ENCODE assay signal across 1 cellular context in the genomic region with DNA sequence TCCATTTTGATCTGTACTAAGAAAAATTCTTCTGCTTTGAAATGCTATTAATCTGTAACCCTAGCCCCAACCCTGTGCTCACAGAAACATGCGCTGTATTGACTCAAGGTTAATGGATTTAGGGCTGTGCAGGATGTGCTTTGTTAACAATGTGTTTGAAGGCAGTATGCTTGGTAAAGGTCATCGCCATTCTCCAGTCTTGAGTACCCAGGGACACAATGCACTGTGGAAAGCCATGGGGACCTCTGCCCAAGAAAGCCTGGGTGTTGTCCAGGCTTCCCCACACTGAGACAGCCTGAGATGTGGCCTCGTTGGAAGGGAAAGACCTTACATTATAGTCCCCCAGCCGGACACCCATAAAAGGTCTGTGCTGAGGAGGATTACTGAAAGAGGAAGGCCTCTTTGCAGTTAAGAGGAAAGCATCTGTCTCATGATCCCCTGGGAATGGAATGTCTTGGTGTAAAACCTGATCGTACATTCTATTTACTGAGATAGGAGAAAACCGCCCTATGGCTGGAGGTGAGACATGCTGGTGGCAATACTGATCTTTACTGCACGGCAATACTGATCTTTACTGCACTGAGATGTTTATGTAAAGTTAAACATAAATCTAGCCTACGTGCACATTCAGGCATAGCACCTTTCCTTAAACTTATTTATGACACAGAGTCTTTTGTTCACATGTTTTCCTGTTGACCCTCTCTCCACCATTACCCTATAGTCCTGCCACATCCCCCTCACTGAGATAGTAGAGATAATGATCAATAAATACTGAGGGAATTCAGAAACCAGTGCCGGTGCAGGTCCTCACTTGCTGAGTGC.
TF ChIP-seq lines count a peak whose summit lies in the region.

No MANE protein-coding gene starts in this region.

TF ChIP-seq in HepG2, 621 proteins besides CTCF, POLR2A, EP300 and RAD21 (continues in another document):
- TF ChIP-seq MTF2 (CRISPR knock-in tag; IDR thresholded peaks at IDR 0.05; ENCODE audit: borderline replicate concordance) (no peak), KDM2A (CRISPR knock-in tag; IDR thresholded peaks at IDR 0.05; ENCODE audit: borderline replicate concordance, low read depth) (peak; percentile 18; the same call in 1 of the 2 replicates), FOXP1 (IDR thresholded peaks at IDR 0.05) (no peak), FOXP1 (CRISPR knock-in tag; IDR thresholded peaks at IDR 0.05) (peak; percentile 77), HOXA7 (CRISPR knock-in tag; IDR thresholded peaks at IDR 0.05) (no peak), DNMT1 (CRISPR knock-in tag; IDR thresholded peaks at IDR 0.05) (no peak), ZNF589 (CRISPR knock-in tag; conservative IDR thresholded peaks at IDR 0.05) (0 out of 2 replicates have a peak, but pooled peaks have one; percentile 25), KLF16 (CRISPR knock-in tag; IDR thresholded peaks at IDR 0.05) (peak in 1 of 2 experiments; percentile 42; a peak in 2 of 4 replicates), TAF15 (IDR thresholded peaks at IDR 0.05; ENCODE audit: low read depth, low read length, poor library complexity, severe bottlenecking) (no peak), KLF15 (CRISPR knock-in tag; IDR thresholded peaks at IDR 0.05; ENCODE audit: borderline replicate concordance) (no peak), FOSL2 (CRISPR knock-in tag; IDR thresholded peaks at IDR 0.05) (peak; percentile 41), ATM (IDR thresholded peaks at IDR 0.05; ENCODE audit: borderline replicate concordance) (no peak), KLF13 (CRISPR knock-in tag; IDR thresholded peaks at IDR 0.05) (no peak), ZNF788 (CRISPR knock-in tag; IDR thresholded peaks at IDR 0.05; ENCODE audit: borderline replicate concordance) (0 out of 2 replicates have a peak, but pooled peaks have one; percentile 26), ELF4 (CRISPR knock-in tag; IDR thresholded peaks at IDR 0.05; ENCODE audit: borderline replicate concordance) (peak; percentile 82; the same call in 1 of the 2 replicates), NFATC3 (CRISPR knock-in tag; IDR thresholded peaks at IDR 0.05) (no peak), ZSCAN12 (CRISPR knock-in tag; IDR thresholded peaks at IDR 0.05) (no peak), RBFOX2 (IDR thresholded peaks at IDR 0.05; ENCODE audit: low read depth, low read length) (peak; percentile 84), PCBP2 (optimal IDR thresholded peaks at IDR 0.05; ENCODE audit: low read depth, low read length, poor library complexity, severe bottlenecking) (no peak), HMG20A (CRISPR knock-in tag; IDR thresholded peaks at IDR 0.05; ENCODE audit: borderline replicate concordance) (peak; percentile 63; the same call in 1 of the 2 replicates), ZNF205 (CRISPR knock-in tag; IDR thresholded peaks at IDR 0.05) (peak; percentile 24; the same call in 1 of the 2 replicates), RFX1 (IDR thresholded peaks at IDR 0.05) (no peak), ZC3H4 (CRISPR knock-in tag; IDR thresholded peaks at IDR 0.05; ENCODE audit: borderline replicate concordance) (no peak), NFIB (CRISPR knock-in tag; IDR thresholded peaks at IDR 0.05; ENCODE audit: borderline replicate concordance) (no peak), CC2D1A (CRISPR knock-in tag; IDR thresholded peaks at IDR 0.05) (0 out of 2 replicates have a peak, but pooled peaks have one; percentile 41), ZNF598 (CRISPR knock-in tag; IDR thresholded peaks at IDR 0.05; ENCODE audit: borderline replicate concordance) (peak; percentile 33; the same call in 1 of the 2 replicates), RELA (CRISPR knock-in tag; IDR thresholded peaks at IDR 0.05) (no peak), NCOA1 (CRISPR knock-in tag; IDR thresholded peaks at IDR 0.05) (no peak), ZFX (CRISPR knock-in tag; IDR thresholded peaks at IDR 0.05; ENCODE audit: low read depth) (no peak; the same call in none of the 2 replicates), ZNF713 (CRISPR knock-in tag; IDR thresholded peaks at IDR 0.05) (0 out of 2 replicates have a peak, but pooled peaks have one; percentile 46), GATAD1 (CRISPR knock-in tag; IDR thresholded peaks at IDR 0.05) (0 out of 2 replicates have a peak, but pooled peaks have one; percentile 49), KDM6A (CRISPR knock-in tag; IDR thresholded peaks at IDR 0.05; ENCODE audit: low read depth) (peak; percentile 63; the same call in 1 of the 2 replicates), MIER3 (CRISPR knock-in tag; IDR thresholded peaks at IDR 0.05; ENCODE audit: borderline replicate concordance) (peak; percentile 84), KLF9 (CRISPR knock-in tag; IDR thresholded peaks at IDR 0.05; ENCODE audit: low read depth) (0 out of 2 replicates have a peak, but pooled peaks have one; percentile 27)
- TF ChIP-seq, protein P1, sequence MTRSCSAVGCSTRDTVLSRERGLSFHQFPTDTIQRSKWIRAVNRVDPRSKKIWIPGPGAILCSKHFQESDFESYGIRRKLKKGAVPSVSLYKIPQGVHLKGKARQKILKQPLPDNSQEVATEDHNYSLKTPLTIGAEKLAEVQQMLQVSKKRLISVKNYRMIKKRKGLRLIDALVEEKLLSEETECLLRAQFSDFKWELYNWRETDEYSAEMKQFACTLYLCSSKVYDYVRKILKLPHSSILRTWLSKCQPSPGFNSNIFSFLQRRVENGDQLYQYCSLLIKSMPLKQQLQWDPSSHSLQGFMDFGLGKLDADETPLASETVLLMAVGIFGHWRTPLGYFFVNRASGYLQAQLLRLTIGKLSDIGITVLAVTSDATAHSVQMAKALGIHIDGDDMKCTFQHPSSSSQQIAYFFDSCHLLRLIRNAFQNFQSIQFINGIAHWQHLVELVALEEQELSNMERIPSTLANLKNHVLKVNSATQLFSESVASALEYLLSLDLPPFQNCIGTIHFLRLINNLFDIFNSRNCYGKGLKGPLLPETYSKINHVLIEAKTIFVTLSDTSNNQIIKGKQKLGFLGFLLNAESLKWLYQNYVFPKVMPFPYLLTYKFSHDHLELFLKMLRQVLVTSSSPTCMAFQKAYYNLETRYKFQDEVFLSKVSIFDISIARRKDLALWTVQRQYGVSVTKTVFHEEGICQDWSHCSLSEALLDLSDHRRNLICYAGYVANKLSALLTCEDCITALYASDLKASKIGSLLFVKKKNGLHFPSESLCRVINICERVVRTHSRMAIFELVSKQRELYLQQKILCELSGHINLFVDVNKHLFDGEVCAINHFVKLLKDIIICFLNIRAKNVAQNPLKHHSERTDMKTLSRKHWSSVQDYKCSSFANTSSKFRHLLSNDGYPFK (CRISPR knock-in tag; IDR thresholded peaks at IDR 0.05; ENCODE audit: borderline replicate concordance): no peak
- TF ChIP-seq, protein P2, sequence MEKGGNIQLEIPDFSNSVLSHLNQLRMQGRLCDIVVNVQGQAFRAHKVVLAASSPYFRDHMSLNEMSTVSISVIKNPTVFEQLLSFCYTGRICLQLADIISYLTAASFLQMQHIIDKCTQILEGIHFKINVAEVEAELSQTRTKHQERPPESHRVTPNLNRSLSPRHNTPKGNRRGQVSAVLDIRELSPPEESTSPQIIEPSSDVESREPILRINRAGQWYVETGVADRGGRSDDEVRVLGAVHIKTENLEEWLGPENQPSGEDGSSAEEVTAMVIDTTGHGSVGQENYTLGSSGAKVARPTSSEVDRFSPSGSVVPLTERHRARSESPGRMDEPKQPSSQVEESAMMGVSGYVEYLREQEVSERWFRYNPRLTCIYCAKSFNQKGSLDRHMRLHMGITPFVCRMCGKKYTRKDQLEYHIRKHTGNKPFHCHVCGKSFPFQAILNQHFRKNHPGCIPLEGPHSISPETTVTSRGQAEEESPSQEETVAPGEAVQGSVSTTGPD (CRISPR knock-in tag; IDR thresholded peaks at IDR 0.05): no peak; the same call in 1 of the 2 replicates
- TF ChIP-seq, protein P3, sequence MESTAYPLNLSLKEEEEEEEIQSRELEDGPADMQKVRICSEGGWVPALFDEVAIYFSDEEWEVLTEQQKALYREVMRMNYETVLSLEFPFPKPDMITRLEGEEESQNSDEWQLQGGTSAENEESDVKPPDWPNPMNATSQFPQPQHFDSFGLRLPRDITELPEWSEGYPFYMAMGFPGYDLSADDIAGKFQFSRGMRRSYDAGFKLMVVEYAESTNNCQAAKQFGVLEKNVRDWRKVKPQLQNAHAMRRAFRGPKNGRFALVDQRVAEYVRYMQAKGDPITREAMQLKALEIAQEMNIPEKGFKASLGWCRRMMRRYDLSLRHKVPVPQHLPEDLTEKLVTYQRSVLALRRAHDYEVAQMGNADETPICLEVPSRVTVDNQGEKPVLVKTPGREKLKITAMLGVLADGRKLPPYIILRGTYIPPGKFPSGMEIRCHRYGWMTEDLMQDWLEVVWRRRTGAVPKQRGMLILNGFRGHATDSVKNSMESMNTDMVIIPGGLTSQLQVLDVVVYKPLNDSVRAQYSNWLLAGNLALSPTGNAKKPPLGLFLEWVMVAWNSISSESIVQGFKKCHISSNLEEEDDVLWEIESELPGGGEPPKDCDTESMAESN (CRISPR knock-in tag; conservative IDR thresholded peaks at IDR 0.05): 0 out of 2 replicates have a peak, but pooled peaks have one; percentile 44
- TF ChIP-seq, protein P4, sequence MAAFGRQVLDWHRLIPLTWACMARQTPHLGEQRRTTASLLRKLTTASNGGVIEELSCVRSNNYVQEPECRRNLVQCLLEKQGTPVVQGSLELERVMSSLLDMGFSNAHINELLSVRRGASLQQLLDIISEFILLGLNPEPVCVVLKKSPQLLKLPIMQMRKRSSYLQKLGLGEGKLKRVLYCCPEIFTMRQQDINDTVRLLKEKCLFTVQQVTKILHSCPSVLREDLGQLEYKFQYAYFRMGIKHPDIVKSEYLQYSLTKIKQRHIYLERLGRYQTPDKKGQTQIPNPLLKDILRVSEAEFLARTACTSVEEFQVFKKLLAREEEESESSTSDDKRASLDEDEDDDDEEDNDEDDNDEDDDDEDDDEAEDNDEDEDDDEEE (CRISPR knock-in tag; IDR thresholded peaks at IDR 0.05): no peak
- TF ChIP-seq, protein P5, sequence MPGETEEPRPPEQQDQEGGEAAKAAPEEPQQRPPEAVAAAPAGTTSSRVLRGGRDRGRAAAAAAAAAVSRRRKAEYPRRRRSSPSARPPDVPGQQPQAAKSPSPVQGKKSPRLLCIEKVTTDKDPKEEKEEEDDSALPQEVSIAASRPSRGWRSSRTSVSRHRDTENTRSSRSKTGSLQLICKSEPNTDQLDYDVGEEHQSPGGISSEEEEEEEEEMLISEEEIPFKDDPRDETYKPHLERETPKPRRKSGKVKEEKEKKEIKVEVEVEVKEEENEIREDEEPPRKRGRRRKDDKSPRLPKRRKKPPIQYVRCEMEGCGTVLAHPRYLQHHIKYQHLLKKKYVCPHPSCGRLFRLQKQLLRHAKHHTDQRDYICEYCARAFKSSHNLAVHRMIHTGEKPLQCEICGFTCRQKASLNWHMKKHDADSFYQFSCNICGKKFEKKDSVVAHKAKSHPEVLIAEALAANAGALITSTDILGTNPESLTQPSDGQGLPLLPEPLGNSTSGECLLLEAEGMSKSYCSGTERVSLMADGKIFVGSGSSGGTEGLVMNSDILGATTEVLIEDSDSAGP (CRISPR knock-in tag; IDR thresholded peaks at IDR 0.05; ENCODE audit: borderline replicate concordance): peak; percentile 57
- TF ChIP-seq, protein P6, sequence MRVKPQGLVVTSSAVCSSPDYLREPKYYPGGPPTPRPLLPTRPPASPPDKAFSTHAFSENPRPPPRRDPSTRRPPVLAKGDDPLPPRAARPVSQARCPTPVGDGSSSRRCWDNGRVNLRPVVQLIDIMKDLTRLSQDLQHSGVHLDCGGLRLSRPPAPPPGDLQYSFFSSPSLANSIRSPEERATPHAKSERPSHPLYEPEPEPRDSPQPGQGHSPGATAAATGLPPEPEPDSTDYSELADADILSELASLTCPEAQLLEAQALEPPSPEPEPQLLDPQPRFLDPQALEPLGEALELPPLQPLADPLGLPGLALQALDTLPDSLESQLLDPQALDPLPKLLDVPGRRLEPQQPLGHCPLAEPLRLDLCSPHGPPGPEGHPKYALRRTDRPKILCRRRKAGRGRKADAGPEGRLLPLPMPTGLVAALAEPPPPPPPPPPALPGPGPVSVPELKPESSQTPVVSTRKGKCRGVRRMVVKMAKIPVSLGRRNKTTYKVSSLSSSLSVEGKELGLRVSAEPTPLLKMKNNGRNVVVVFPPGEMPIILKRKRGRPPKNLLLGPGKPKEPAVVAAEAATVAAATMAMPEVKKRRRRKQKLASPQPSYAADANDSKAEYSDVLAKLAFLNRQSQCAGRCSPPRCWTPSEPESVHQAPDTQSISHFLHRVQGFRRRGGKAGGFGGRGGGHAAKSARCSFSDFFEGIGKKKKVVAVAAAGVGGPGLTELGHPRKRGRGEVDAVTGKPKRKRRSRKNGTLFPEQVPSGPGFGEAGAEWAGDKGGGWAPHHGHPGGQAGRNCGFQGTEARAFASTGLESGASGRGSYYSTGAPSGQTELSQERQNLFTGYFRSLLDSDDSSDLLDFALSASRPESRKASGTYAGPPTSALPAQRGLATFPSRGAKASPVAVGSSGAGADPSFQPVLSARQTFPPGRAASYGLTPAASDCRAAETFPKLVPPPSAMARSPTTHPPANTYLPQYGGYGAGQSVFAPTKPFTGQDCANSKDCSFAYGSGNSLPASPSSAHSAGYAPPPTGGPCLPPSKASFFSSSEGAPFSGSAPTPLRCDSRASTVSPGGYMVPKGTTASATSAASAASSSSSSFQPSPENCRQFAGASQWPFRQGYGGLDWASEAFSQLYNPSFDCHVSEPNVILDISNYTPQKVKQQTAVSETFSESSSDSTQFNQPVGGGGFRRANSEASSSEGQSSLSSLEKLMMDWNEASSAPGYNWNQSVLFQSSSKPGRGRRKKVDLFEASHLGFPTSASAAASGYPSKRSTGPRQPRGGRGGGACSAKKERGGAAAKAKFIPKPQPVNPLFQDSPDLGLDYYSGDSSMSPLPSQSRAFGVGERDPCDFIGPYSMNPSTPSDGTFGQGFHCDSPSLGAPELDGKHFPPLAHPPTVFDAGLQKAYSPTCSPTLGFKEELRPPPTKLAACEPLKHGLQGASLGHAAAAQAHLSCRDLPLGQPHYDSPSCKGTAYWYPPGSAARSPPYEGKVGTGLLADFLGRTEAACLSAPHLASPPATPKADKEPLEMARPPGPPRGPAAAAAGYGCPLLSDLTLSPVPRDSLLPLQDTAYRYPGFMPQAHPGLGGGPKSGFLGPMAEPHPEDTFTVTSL (CRISPR knock-in tag; IDR thresholded peaks at IDR 0.05; ENCODE audit: borderline replicate concordance): peak; percentile 73; the same call in 1 of the 2 replicates
- TF ChIP-seq, protein P7, sequence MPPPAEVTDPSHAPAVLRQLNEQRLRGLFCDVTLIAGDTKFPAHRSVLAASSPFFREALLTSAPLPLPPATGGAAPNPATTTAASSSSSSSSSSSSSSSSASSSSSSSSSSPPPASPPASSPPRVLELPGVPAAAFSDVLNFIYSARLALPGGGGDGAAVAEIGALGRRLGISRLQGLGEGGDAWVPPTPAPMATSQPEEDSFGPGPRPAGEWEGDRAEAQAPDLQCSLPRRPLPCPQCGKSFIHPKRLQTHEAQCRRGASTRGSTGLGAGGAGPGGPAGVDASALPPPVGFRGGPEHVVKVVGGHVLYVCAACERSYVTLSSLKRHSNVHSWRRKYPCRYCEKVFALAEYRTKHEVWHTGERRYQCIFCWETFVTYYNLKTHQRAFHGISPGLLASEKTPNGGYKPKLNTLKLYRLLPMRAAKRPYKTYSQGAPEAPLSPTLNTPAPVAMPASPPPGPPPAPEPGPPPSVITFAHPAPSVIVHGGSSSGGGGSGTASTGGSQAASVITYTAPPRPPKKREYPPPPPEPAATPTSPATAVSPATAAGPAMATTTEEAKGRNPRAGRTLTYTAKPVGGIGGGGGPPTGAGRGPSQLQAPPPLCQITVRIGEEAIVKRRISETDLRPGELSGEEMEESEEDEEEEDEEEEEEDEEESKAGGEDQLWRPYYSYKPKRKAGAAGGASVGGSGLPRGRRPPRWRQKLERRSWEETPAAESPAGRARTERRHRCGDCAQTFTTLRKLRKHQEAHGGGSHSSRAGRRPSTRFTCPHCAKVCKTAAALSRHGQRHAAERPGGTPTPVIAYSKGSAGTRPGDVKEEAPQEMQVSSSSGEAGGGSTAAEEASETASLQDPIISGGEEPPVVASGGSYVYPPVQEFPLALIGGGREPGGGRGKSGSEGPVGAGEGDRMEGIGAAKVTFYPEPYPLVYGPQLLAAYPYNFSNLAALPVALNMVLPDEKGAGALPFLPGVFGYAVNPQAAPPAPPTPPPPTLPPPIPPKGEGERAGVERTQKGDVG (CRISPR knock-in tag; IDR thresholded peaks at IDR 0.05; ENCODE audit: borderline replicate concordance): no peak
